8 cellular contexts compared by ENCODE assay signal in genomic region chr11:110093407-110094297, GRCh38. TPM values are rescaled to one million over a fixed set of nuclear protein-coding genes. Genes with fewer than 3 reads are reported as not detected.
DNase-seq lines count a peak whose midpoint lies in the region; ATAC-seq and TF ChIP-seq lines count a peak whose summit lies in the region.

No MANE protein-coding gene starts in this region.

- peak; percentile 13 to 20 for ATAC-seq in activated T-cell treated with anti-CD3 and anti-CD28 coated beads, Interleukin-2, amount 50 U/mL, for 4 hours
- peak; percentile 32 for ATAC-seq in activated B cell treated with CpG ODN at 0.5 μM for 24 hours (ENCODE audit: low read depth)

- intact Hi-C loops in activated B cell treated with CpG ODN at 0.5 μM for 24 hours (cut with micrococcal nuclease) = loop anchor here (1.0 to 5.0 kb wide), 4 partner anchors 67 to 339 kb away; no protein-coding TSS in a partner anchor

- WGBS in urinary bladder = under 1% methylated on average over 80 of the region's 80 CpGs

- H3K4me3 ChIP-seq in HEK293 (ENCODE audit: low read depth, low read length) (peak overlapping the region; percentile 91), fibroblast of lung (replicated peaks in 1 of 4; ENCODE audit: control extremely low read depth in 1 of 4, insufficient read depth in 1 of 4, low read depth in 3 of 4, low read length in 4 of 4) (peak overlapping the region; percentile 54 to 87 (median 76)), muscle layer of colon (ENCODE audit: low read depth in 1 of 2, low read length in 2 of 2) (peak overlapping the region; percentile 43 to 63), urinary bladder (ENCODE audit: low read depth, low read length) (peak overlapping the region; percentile 92)

- peak overlapping the region; percentile 93 for H3K27ac ChIP-seq in HEK293 (ENCODE audit: extremely low read depth, low read depth, low read length)
- H3K27ac ChIP-seq in fibroblast of lung (ENCODE audit: insufficient read depth, low read length) = peak overlapping the region; percentile 95
- peak overlapping the region; percentile 87 for H3K27ac ChIP-seq in muscle layer of colon (ENCODE audit: low read depth, low read length)
- H3K27ac ChIP-seq in urinary bladder (ENCODE audit: low read depth) = peak overlapping the region; percentile 99

- H3K79me2 ChIP-seq in fibroblast of lung (ENCODE audit: control insufficient read depth, insufficient read depth, low read length) = peaks cover 46% of the 10 kb centered on the region

- H4K20me1 ChIP-seq in fibroblast of lung (ENCODE audit: control insufficient read depth, extremely low read depth, insufficient read depth, low read length) = no peaks in the 10 kb centered on the region

- DNase-seq in activated T-cell treated with anti-CD3 and anti-CD28 coated beads, Interleukin-2, amount 50 U/mL, for 4 hours = no peak
- no peak for DNase-seq in activated T-cell treated with anti-CD3 and anti-CD28 coated beads, Interleukin-2, amount 50 U/mL, for 1 hour
- DNase-seq in NCI-H1105 treated with DMSO at 0.1 percent for 48 hours (lab: John Stamatoyannopoulos, UW) = peak; percentile 77
- DNase-seq in activated B cell treated with CpG ODN at 0.5 μM for 24 hours = peak; percentile 39
- DNase-seq in fibroblast of lung (ENCODE audit: low read depth in 2 of 2) = peak; percentile 51 to 80

- H3K9me3 ChIP-seq in HEK293 (ENCODE audit: control insufficient read depth, insufficient read depth, low read depth, low read length) (no peaks in the 10 kb centered on the region), fibroblast of lung (ENCODE audit: control insufficient read depth, insufficient read depth, low read depth, low read length) (no peaks in the 10 kb centered on the region), muscle layer of colon (ENCODE audit: low read length) (no peaks in the 10 kb centered on the region)

- H3K36me3 ChIP-seq in HEK293 (ENCODE audit: control insufficient read depth in 2 of 2, insufficient read depth in 1 of 2, low read length in 2 of 2) (no peaks in the 10 kb centered on the region), fibroblast of lung (ENCODE audit: control insufficient read depth, insufficient read depth, low read length) (no peaks in the 10 kb centered on the region), muscle layer of colon (ENCODE audit: insufficient read depth, low read length) (no peaks in the 10 kb centered on the region), urinary bladder (ENCODE audit: insufficient read depth) (no peaks in the 10 kb centered on the region)

- H3K27ac Mint-ChIP-seq in activated B cell treated with CpG ODN at 0.5 μM for 24 hours = no peak overlapping the region

- H3K9ac ChIP-seq in fibroblast of lung (ENCODE audit: insufficient read depth, low read length) (peak overlapping the region; percentile 97), muscle layer of colon (ENCODE audit: low read length) (peak overlapping the region; percentile 59)

- CTCF ChIA-PET in HEK293 (lab: Yijun Ruan, JAX) (interaction anchor here (0.7 to 1.1 kb wide), 4 partner anchors 67 to 144 kb away, joined by 3 to 5 read pairs (median 4); no protein-coding TSS in a partner anchor), activated B cell treated with CpG ODN at 0.5 μM for 24 hours (lab: Charles Lee) (interaction anchor here (0.6 to 1.0 kb wide), 2 partner anchors 147 to 361 kb away, joined by 4 to 8 read pairs; no protein-coding TSS in a partner anchor)

- H3K4me3 Mint-ChIP-seq in activated T-cell treated with anti-CD3 and anti-CD28 coated beads, Interleukin-2, amount 50 U/mL, for 4 hours = peak overlapping the region; percentile 65
- H3K4me3 Mint-ChIP-seq in activated B cell treated with CpG ODN at 0.5 μM for 24 hours = peak overlapping the region; percentile 80

- no peaks in the 10 kb centered on the region for H3K36me3 Mint-ChIP-seq in activated T-cell treated with anti-CD3 and anti-CD28 coated beads, Interleukin-2, amount 50 U/mL, for 4 hours (ENCODE audit: insufficient read depth)
- H3K36me3 Mint-ChIP-seq in activated B cell treated with CpG ODN at 0.5 μM for 24 hours (ENCODE audit: low read depth) = no peaks in the 10 kb centered on the region

- H3K27me3 Mint-ChIP-seq in activated T-cell treated with anti-CD3 and anti-CD28 coated beads, Interleukin-2, amount 50 U/mL, for 4 hours (ENCODE audit: low read depth) = peaks cover 43% of the 10 kb centered on the region
- H3K27me3 Mint-ChIP-seq in activated B cell treated with CpG ODN at 0.5 μM for 24 hours = peaks cover 43% of the 10 kb centered on the region

- TF ChIP-seq CTCF in HEK293 (tag by site-specific recombination; IDR thresholded peaks at IDR 0.05) (no peak), activated B cell treated with CpG ODN at 0.5 μM for 24 hours (IDR thresholded peaks at IDR 0.05) (no peak), fibroblast of lung (conservative IDR thresholded peaks at IDR 0.05 in 1 of 2, IDR thresholded peaks at IDR 0.05 in 1 of 2; ENCODE audit: low read depth in 1 of 2, low read length in 2 of 2) (no peak)

- no peaks in the 10 kb centered on the region; the same call in 1 of the 2 replicates for H3K4me1 ChIP-seq in HEK293 (ENCODE audit: control insufficient read depth, insufficient read depth, low read length)
- peaks cover 3% of the 10 kb centered on the region for H3K4me1 ChIP-seq in fibroblast of lung (ENCODE audit: control insufficient read depth, extremely low read depth, insufficient read depth, low read length)
- peaks cover 13% of the 10 kb centered on the region for H3K4me1 ChIP-seq in muscle layer of colon (ENCODE audit: insufficient read depth, low read length)
- H3K4me1 ChIP-seq in urinary bladder (ENCODE audit: insufficient read depth) = no peaks in the 10 kb centered on the region

- H3K27me3 ChIP-seq in fibroblast of lung (ENCODE audit: control insufficient read depth, insufficient read depth, low read length) (no peaks in the 10 kb centered on the region), muscle layer of colon (ENCODE audit: control insufficient read depth in 1 of 2, insufficient read depth in 2 of 2, low read length in 2 of 2) (no peaks in the 10 kb centered on the region)

- peak overlapping the region; percentile 37 for H2AFZ ChIP-seq in fibroblast of lung (ENCODE audit: low read length)

- POLR2A ChIA-PET in HEK293 (lab: Yijun Ruan, JAX) = interaction anchor here (1.0 to 1.6 kb wide), 3 partner anchors 11 to 62 kb away, joined by 3 to 8 read pairs (median 5); no protein-coding TSS in a partner anchor
- POLR2A ChIA-PET in activated B cell treated with CpG ODN at 0.5 μM for 24 hours (lab: Charles Lee) = interaction anchor here (0.6 to 0.7 kb wide), 3 partner anchors 64 to 337 kb away, joined by 3 to 4 read pairs (median 3); no protein-coding TSS in a partner anchor

- H3K4me1 Mint-ChIP-seq in activated T-cell treated with anti-CD3 and anti-CD28 coated beads, Interleukin-2, amount 50 U/mL, for 4 hours (ENCODE audit: low read depth) = peaks cover 11% of the 10 kb centered on the region
- H3K4me1 Mint-ChIP-seq in activated B cell treated with CpG ODN at 0.5 μM for 24 hours = peaks cover 12% of the 10 kb centered on the region

- no peaks in the 10 kb centered on the region for H3K9me3 Mint-ChIP-seq in activated T-cell treated with anti-CD3 and anti-CD28 coated beads, Interleukin-2, amount 50 U/mL, for 4 hours
- no peaks in the 10 kb centered on the region for H3K9me3 Mint-ChIP-seq in activated B cell treated with CpG ODN at 0.5 μM for 24 hours

- peak overlapping the region; percentile 57 for H3K4me2 ChIP-seq in fibroblast of lung (ENCODE audit: extremely low read depth, insufficient read depth, low read length)

TF ChIP-seq in HEK293, 187 proteins besides CTCF, POLR2A, EP300 and RAD21 (continues in another document):
- TF ChIP-seq BCL6B (tag by site-specific recombination; IDR thresholded peaks at IDR 0.05) = no peak
- no peak for TF ChIP-seq ZFHX2 (tag by site-specific recombination; conservative IDR thresholded peaks at IDR 0.05)
- 0 out of 2 replicates have a peak, but pooled peaks have one; percentile 30 for TF ChIP-seq ZNF2 (tag by site-specific recombination; IDR thresholded peaks at IDR 0.05)
- TF ChIP-seq ZNF501 (tag by site-specific recombination; IDR thresholded peaks at IDR 0.05) = peak; percentile 59; the same call in 1 of the 2 replicates
- TF ChIP-seq ZXDB (tag by site-specific recombination; IDR thresholded peaks at IDR 0.05) = peak; percentile 41

RNA-seq across cellular contexts. Expression of gene ZC3H12C, which starts 0.5 kb away (rescaled TPM):
- 1 to 10 TPM in 1 of 3 donors, under 1 TPM in 2; 0.35 to 1.3 (median 0.90) TPM for total RNA-seq in activated T-cell treated with anti-CD3 and anti-CD28 coated beads, Interleukin-2, amount 50 U/mL, for 4 hours
- total RNA-seq in activated B cell treated with CpG ODN at 0.5 μM for 24 hours = 0.83 and 0.95 TPM in 2 replicates
- total RNA-seq in fibroblast of lung = 8.5 and 10.1 TPM in 2 replicates
- polyA plus RNA-seq in fibroblast of lung = 7.2 and 8.2 TPM in 2 replicates
- 3.0 and 3.3 TPM in 2 replicates for polyA plus RNA-seq in fibroblast of lung (2012)
- polyA minus RNA-seq in fibroblast of lung (ENCODE audit: low replicate concordance) = 6.0 and 10.0 TPM in 2 replicates
- 19.7 TPM for total RNA-seq in urinary bladder
- polyA plus RNA-seq in urinary bladder = 4.2 TPM

Comparison
In these comparisons a context has a peak if more than half of its experiments do, and no peak if none do; other contexts are left out.
1. DNase-seq: peak in NCI-H1105 treated with DMSO at 0.1 percent for 48 hours (single experiment), activated B cell treated with CpG ODN at 0.5 μM for 24 hours (single experiment) and fibroblast of lung (2 of 2); none in activated T-cell treated with anti-CD3 and anti-CD28 coated beads, Interleukin-2, amount 50 U/mL, for 4 hours (single experiment) and activated T-cell treated with anti-CD3 and anti-CD28 coated beads, Interleukin-2, amount 50 U/mL, for 1 hour (single experiment).
2. Peak in every context shown above with its lines, with median percentiles within 50 percentile points of each other: H3K27ac ChIP-seq and H3K4me3 ChIP-seq.